8 cellular contexts compared by ENCODE assay signal in the genomic region with DNA sequence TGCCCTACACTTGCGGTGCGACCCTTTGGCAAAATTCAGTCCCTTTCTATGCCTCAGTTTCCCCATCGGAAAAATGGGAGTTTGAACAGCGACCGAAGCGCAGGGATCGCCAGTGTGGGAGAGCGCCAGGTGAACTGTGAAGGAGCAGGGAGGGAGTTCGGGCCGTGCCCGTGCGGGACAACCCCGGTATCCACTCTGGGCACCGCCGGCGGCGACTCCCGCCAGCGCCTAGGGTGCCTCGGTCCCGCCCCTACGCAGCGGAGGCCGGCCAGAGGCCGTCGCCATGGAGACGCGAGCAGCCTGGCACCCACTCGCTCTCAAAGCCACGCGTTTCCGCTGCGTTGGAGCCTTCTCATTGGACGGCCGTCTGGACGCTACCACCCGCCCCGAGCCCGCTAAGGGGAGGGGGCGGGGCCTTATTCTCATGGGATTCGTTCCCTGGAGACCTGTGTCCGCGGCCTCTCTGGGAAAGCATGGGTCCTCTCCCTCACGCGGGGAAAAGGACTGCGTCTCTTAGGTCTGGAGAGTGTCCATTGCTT. TPM values are rescaled to one million over a fixed set of nuclear protein-coding genes. Genes with fewer than 3 reads are reported as not detected.
DNase-seq lines count a peak whose midpoint lies in the region; ATAC-seq, FAIRE-seq and TF ChIP-seq lines count a peak whose summit lies in the region.

No MANE protein-coding gene starts in this region.

- ATAC-seq in GM18870 (IDR thresholded peaks at IDR 0.05; ENCODE audit: unreplicated experiment) (peak; percentile 54), HG03108 (IDR thresholded peaks at IDR 0.05; ENCODE audit: unreplicated experiment) (peak; percentile 71)

- H3K4me3 ChIP-seq in ACC112 (ENCODE audit: low read depth, low read length) (peak overlapping the region; percentile 81), WERI-Rb-1 (ENCODE audit: low read depth, low read length) (peak overlapping the region; percentile 89), bronchial epithelial cell (ENCODE audit: low read depth, low read length) (peak overlapping the region; percentile 75)

- H3K4me1 ChIP-seq in ACC112 (ENCODE audit: control insufficient read depth, insufficient read depth, low read length, unreplicated experiment): peaks cover 27% of the 10 kb centered on the region

- H3K9me3 ChIP-seq in WERI-Rb-1 (ENCODE audit: severe bottlenecking): no peaks in the 10 kb centered on the region

- peak; percentile 99 for DNase-seq in NCI-H2196 (lab: John Stamatoyannopoulos, UW; ENCODE audit: unreplicated experiment)
- DNase-seq in WERI-Rb-1: peak; percentile 98
- DNase-seq in bronchial epithelial cell (ENCODE audit: low read depth): peak; percentile 90
- DNase-seq in iPS-NIHi7 (ENCODE audit: extremely low spot score): peak; percentile 98
- DNase-seq in smooth muscle cell of the brain vasculature (ENCODE audit: low read depth, low spot score): peak; percentile 85

- H3K36me3 ChIP-seq in ACC112 (ENCODE audit: insufficient read depth, low read length) (no peaks in the 10 kb centered on the region), WERI-Rb-1 (peaks cover 5% of the 10 kb centered on the region), bronchial epithelial cell (ENCODE audit: control insufficient read depth, insufficient read depth, low read length) (no peaks in the 10 kb centered on the region)

- no peaks in the 10 kb centered on the region for H3K27me3 ChIP-seq in ACC112 (ENCODE audit: insufficient read depth, low read length)
- no peaks in the 10 kb centered on the region for H3K27me3 ChIP-seq in WERI-Rb-1 (ENCODE audit: insufficient read depth, low read depth, severe bottlenecking)
- H3K27me3 ChIP-seq in bronchial epithelial cell (ENCODE audit: control insufficient read depth, insufficient read depth, low read length): no peaks in the 10 kb centered on the region

- peaks cover 41% of the 10 kb centered on the region for H3K79me2 ChIP-seq in ACC112 (ENCODE audit: control insufficient read depth, insufficient read depth, low read length, unreplicated experiment)

- H2AFZ ChIP-seq in ACC112 (ENCODE audit: low read length, unreplicated experiment): peak overlapping the region; percentile 76

- no peak for FAIRE-seq in bronchial epithelial cell (lab: Jason Lieb, UNC)

- TF ChIP-seq CTCF in WERI-Rb-1 (IDR thresholded peaks at IDR 0.05; ENCODE audit: low read depth, low read length): no peak
- no peak for TF ChIP-seq CTCF in bronchial epithelial cell (IDR thresholded peaks at IDR 0.05; ENCODE audit: insufficient read depth, low read length, severe bottlenecking)

- H3K27ac ChIP-seq in ACC112 (ENCODE audit: low read depth, low read length) (peak overlapping the region; percentile 94), WERI-Rb-1 (peak overlapping the region; percentile 99)

RNA-seq across cellular contexts. Expression of a gene that starts 0.7 kb away (rescaled TPM):
- 60.3 and 61.9 TPM in 2 replicates for total RNA-seq in bronchial epithelial cell

RNA-seq across cellular contexts. Expression of a gene that starts 24.0 kb away (rescaled TPM):
- 12.9 and 19.5 TPM in 2 replicates for total RNA-seq in bronchial epithelial cell

RNA-seq across cellular contexts. Expression of a gene that starts 39.4 kb away (rescaled TPM):
- 7.4 and 8.2 TPM in 2 replicates for total RNA-seq in bronchial epithelial cell

RNA-seq across cellular contexts. Expression of a gene that starts 45.8 kb away (rescaled TPM):
- total RNA-seq in bronchial epithelial cell: not detected in 2 replicates

Comparison
In these comparisons a context has a peak if more than half of its experiments do, and no peak if none do; other contexts are left out.
1. Peak in every context shown above with its lines: DNase-seq, ATAC-seq, H3K4me3 ChIP-seq and H3K27ac ChIP-seq.